In genomic region chr12:62123721-62124203, GRCh38 we compare ENCODE assay signal across 8 cellular contexts.
A peak's percentile ranks its signal among the peaks of the same experiment; 100 is the strongest.
DNase-seq lines count a peak whose midpoint lies in the region; ATAC-seq and TF ChIP-seq lines count a peak whose summit lies in the region.

No MANE protein-coding gene starts in this region.

- no peaks in the 10 kb centered on the region for H3K4me1 Mint-ChIP-seq in activated CD4-positive, alpha-beta T cell treated with anti-CD3 and anti-CD28 coated beads for 36 hours

- H3K27ac ChIP-seq in AG04450 (ENCODE audit: low read depth, low read length) = no peak overlapping the region

- no peaks in the 10 kb centered on the region for H3K36me3 Mint-ChIP-seq in activated CD4-positive, alpha-beta T cell treated with anti-CD3 and anti-CD28 coated beads for 36 hours (ENCODE audit: low read depth)

- POLR2A ChIA-PET in AG04450 (lab: Yijun Ruan, JAX) = no interaction called here
- POLR2A ChIA-PET in activated CD4-positive, alpha-beta T cell treated with anti-CD3 and anti-CD28 coated beads for 36 hours (lab: Charles Lee) = interaction anchor here (0.6 kb wide), 1 partner anchor 840 kb away, joined by 3 read pairs; no protein-coding TSS in a partner anchor

- H3K27me3 ChIP-seq in AG04450 (ENCODE audit: control insufficient read depth, insufficient read depth, low read length) = no peaks in the 10 kb centered on the region

- intact Hi-C loops in activated CD4-positive, alpha-beta T cell treated with anti-CD3 and anti-CD28 coated beads for 36 hours (cut with DNase I, micrococcal nuclease) = loop anchor here (2.0 to 5.0 kb wide), 2 partner anchors 69 kb away; a partner anchor contains a TSS

- H3K4me3 ChIP-seq in AG04450 (ENCODE audit: low read depth, low read length) = no peak overlapping the region
- no peak overlapping the region for H3K4me3 ChIP-seq in GM12865 (ENCODE audit: low read depth, low read length)

- CTCF ChIA-PET in AG04450 (lab: Charles Lee) = interaction anchor here (0.6 to 1.5 kb wide), 23 partner anchors 8 to 1370 kb away, joined by 3 to 6 read pairs (median 4); a partner anchor contains a TSS
- CTCF ChIA-PET in activated CD4-positive, alpha-beta T cell treated with anti-CD3 and anti-CD28 coated beads for 36 hours (lab: Charles Lee) = interaction anchor here (0.6 to 2.1 kb wide), 8 partner anchors 10 to 668 kb away, joined by 3 to 5 read pairs (median 3); no protein-coding TSS in a partner anchor

- H3K9me3 Mint-ChIP-seq in activated CD4-positive, alpha-beta T cell treated with anti-CD3 and anti-CD28 coated beads for 36 hours (ENCODE audit: low read depth) = no peaks in the 10 kb centered on the region

- DNase-seq in AG04450 (ENCODE audit: low read depth, low spot score) (peak; percentile 18), GM12865 (ENCODE audit: low read depth) (peak; percentile 62), NCI-H2029 treated with DMSO at 0.1 percent for 48 hours (lab: John Stamatoyannopoulos, UW) (peak; percentile 42), erythroblast (lab: John Stamatoyannopoulos, UW) (peak; percentile 58 to 68), omental fat pad (ENCODE audit: low spot score) (no peak), NCI-H128 (lab: John Stamatoyannopoulos, UW; ENCODE audit: unreplicated experiment) (no peak)
- DNase-seq in activated CD4-positive, alpha-beta T cell treated with anti-CD3 and anti-CD28 coated beads for 36 hours = peak; percentile 65

- peaks cover 10% of the 10 kb centered on the region for H3K27me3 Mint-ChIP-seq in activated CD4-positive, alpha-beta T cell treated with anti-CD3 and anti-CD28 coated beads for 36 hours

- TF ChIP-seq CTCF in AG04450 (IDR thresholded peaks at IDR 0.05; ENCODE audit: low read depth, low read length) (peak; percentile 84), GM12865 (IDR thresholded peaks at IDR 0.05; ENCODE audit: insufficient read depth, low read depth, low read length, missing control alignments) (peak; percentile 77), omental fat pad (IDR thresholded peaks at IDR 0.05) (no peak)

- no peak overlapping the region for H3K4me3 Mint-ChIP-seq in activated CD4-positive, alpha-beta T cell treated with anti-CD3 and anti-CD28 coated beads for 36 hours

- ATAC-seq in HG02642 (IDR thresholded peaks at IDR 0.05; ENCODE audit: poor library complexity, unreplicated experiment) (peak; percentile 91), omental fat pad (ENCODE audit: low FRiP score) (peak; percentile 57)
- ATAC-seq in activated CD4-positive, alpha-beta T cell treated with anti-CD3 and anti-CD28 coated beads for 36 hours = peak; percentile 83

- H3K27ac Mint-ChIP-seq in activated CD4-positive, alpha-beta T cell treated with anti-CD3 and anti-CD28 coated beads for 36 hours = no peak overlapping the region

- no peaks in the 10 kb centered on the region for H3K9me3 ChIP-seq in AG04450 (ENCODE audit: control insufficient read depth, insufficient read depth, low read length)

- no peak for TF ChIP-seq POLR2A in erythroblast (IDR thresholded peaks at IDR 0.05; ENCODE audit: low read length)

Comparison
In these comparisons a context has a peak if more than half of its experiments do, and no peak if none do; other contexts are left out.
1. DNase-seq: peak in AG04450 (single experiment), GM12865 (single experiment), NCI-H2029 treated with DMSO at 0.1 percent for 48 hours (single experiment), activated CD4-positive, alpha-beta T cell treated with anti-CD3 and anti-CD28 coated beads for 36 hours (single experiment) and erythroblast (2 of 2); none in omental fat pad (single experiment) and NCI-H128 (single experiment).
2. CTCF ChIP-seq: peak in AG04450 (single experiment) and GM12865 (single experiment); none in omental fat pad (0 of 3).
3. Peak in every context shown above with its lines, with median percentiles within 50 percentile points of each other: ATAC-seq.